Comparison of ENCODE assay signal across 1 cellular context in genomic region chr6:5994234-5994998, GRCh38.
TF ChIP-seq lines count a peak whose summit lies in the region.

No MANE protein-coding gene starts in this region.

TF ChIP-seq in H1, 55 proteins besides CTCF, POLR2A, EP300 and RAD21:
- TF ChIP-seq KDM4A (IDR thresholded peaks at IDR 0.05; ENCODE audit: low read depth, low read length, severe bottlenecking) = peak; percentile 73
- no peak for TF ChIP-seq CTBP2 (IDR thresholded peaks at IDR 0.05; ENCODE audit: borderline replicate concordance, insufficient read depth, insufficient read length, low read length)
- TF ChIP-seq SUZ12 (IDR thresholded peaks at IDR 0.05; ENCODE audit: low read length) = peak; percentile 82; the same call in 1 of the 2 replicates
- TF ChIP-seq PHF8 (conservative IDR thresholded peaks at IDR 0.05; ENCODE audit: low read depth, low read length) = no peak
- 0 out of 2 replicates have a peak, but pooled peaks have one; percentile 9 for TF ChIP-seq E2F6 (IDR thresholded peaks at IDR 0.05)
- peak; percentile 86 for TF ChIP-seq EZH2 (IDR thresholded peaks at IDR 0.05; ENCODE audit: low read depth, low read length, severe bottlenecking)
- TF ChIP-seq RNF2 (IDR thresholded peaks at IDR 0.05; ENCODE audit: borderline replicate concordance, low read depth, low read length, missing control alignments, poor library complexity, severe bottlenecking) = peak; percentile 56
